Comparison of ENCODE assay signal across 17 cellular contexts in genomic region chrX:23559975-23560374, GRCh38.
DNase-seq lines count a peak whose midpoint lies in the region; ATAC-seq and TF ChIP-seq lines count a peak whose summit lies in the region.
"Had no signal": no experiment of that assay in that cellular context is flagged by ENCODE, and none has a peak within 500 bp of the region (broad histone marks: within the 10 kb centered on the region; RNA-seq: fewer than 3 reads in every experiment).

No MANE protein-coding gene starts in this region.

- H4K20me1 ChIP-seq in PC-3 (ENCODE audit: low read length), result no peaks in the 10 kb centered on the region
- H4K20me1 ChIP-seq: BLaER1 treated with 17β-estradiol and CSF1 and Interleukin-3, amounts not matched to agents 10 nM and 100 nM had no signal

- no peaks in the 10 kb centered on the region for H3K9me2 ChIP-seq in PC-3 (replicated peaks; ENCODE audit: low read length)

- no peak overlapping the region for H4K8ac ChIP-seq in mesendoderm (ENCODE audit: low read depth, low read length)

- CTCF ChIA-PET in PC-3 (lab: Charles Lee), result no interaction called here

- peak; percentile 34 for TF ChIP-seq CTCF in PC-3 (conservative IDR thresholded peaks at IDR 0.05; ENCODE audit: low read depth, low read length)
- TF ChIP-seq CTCF in esophagus squamous epithelium (IDR thresholded peaks at IDR 0.05), result no peak

- H3K56ac ChIP-seq in mesendoderm (ENCODE audit: low read length), result no peak overlapping the region

- no TSS peak for BruUV-seq in PC-3 (replicated peaks; lab: Mats Ljungman, UMichigan)

- intact Hi-C loops in PC-3 (cut with micrococcal nuclease) (loop anchor here (10.0 kb wide), 1 partner anchor 215 kb away; no protein-coding TSS in a partner anchor), esophagus squamous epithelium (cut with DNase I) (no loop called here), posterior cingulate gyrus (cut with DNase I) (loop anchor here (10.0 kb wide), 1 partner anchor 1425 kb away; no protein-coding TSS in a partner anchor)

- no peak overlapping the region for H2AFZ ChIP-seq in PC-3 (ENCODE audit: low read length)
- H2AFZ ChIP-seq: PC-9 had no signal

- no peak overlapping the region for H2BK15ac ChIP-seq in mesendoderm (replicated peaks; ENCODE audit: low read depth)

- no CpG with 5 or more reads among the region's 1 CpG for WGBS in mesendoderm (ENCODE audit: extremely low coverage, insufficient coverage, low lambda C conversion rate)
- WGBS in esophagus squamous epithelium, 2 donors, result 64 to 73% methylated on average over 1 of the region's 1 CpG

- ATAC-seq in PC-3, result no peak
- no peak for ATAC-seq in GM19455 (IDR thresholded peaks at IDR 0.05; ENCODE audit: unreplicated experiment)
- no peak for ATAC-seq in HG02938 (IDR thresholded peaks at IDR 0.05; ENCODE audit: unreplicated experiment)

- H3K4ac ChIP-seq in mesendoderm (ENCODE audit: low read depth, low read length), result no peak overlapping the region

- no peak overlapping the region for H2BK120ac ChIP-seq in mesendoderm (ENCODE audit: low read depth, low read length)

- H3K27me3 ChIP-seq in PC-3 (ENCODE audit: low read length), result peaks cover 11% of the 10 kb centered on the region; the same call in 1 of the 2 replicates
- no peaks in the 10 kb centered on the region for H3K27me3 ChIP-seq in mesendoderm (ENCODE audit: insufficient read depth, low read length, poor library complexity)
- H3K27me3 ChIP-seq in esophagus squamous epithelium, result no peaks in the 10 kb centered on the region
- H3K27me3 ChIP-seq: BLaER1 treated with 17β-estradiol and CSF1 and Interleukin-3, amounts not matched to agents 10 nM and 100 nM; SJSA1 had no signal

- H3K79me2 ChIP-seq in PC-3 (ENCODE audit: low read length) (no peaks in the 10 kb centered on the region), mesendoderm (ENCODE audit: control insufficient read depth, insufficient read depth, low read length) (no peaks in the 10 kb centered on the region)

- H2AK5ac ChIP-seq in mesendoderm (ENCODE audit: low read length), result no peak overlapping the region

- DNase-seq in SIG-M5 treated with dmso at 0.1 percent for 504 hours (lab: John Stamatoyannopoulos, UW; ENCODE audit: unreplicated experiment) (peak; percentile 2), SIG-M5 (lab: John Stamatoyannopoulos, UW) (no peak), PC-3 (no peak), mesendoderm (peak; percentile 10), esophagus squamous epithelium (lab: John Stamatoyannopoulos, UW) (no peak), posterior cingulate gyrus (no peak)
- DNase-seq: CD8-positive, alpha-beta memory T cell; NCI-H1417 treated with DMSO at 0.1 percent for 48 hours; NCI-H187 treated with DMSO at 0.1 percent for 48 hours; NCI-H226; NCI-H82; PC-9 had no signal

- H3F3A ChIP-seq in PC-3 (ENCODE audit: low read length, unreplicated experiment), result no peaks in the 10 kb centered on the region

- H3K9me3 ChIP-seq in PC-3 (ENCODE audit: low read length) (no peaks in the 10 kb centered on the region), esophagus squamous epithelium (no peaks in the 10 kb centered on the region)
- H3K9me3 ChIP-seq: SJSA1 had no signal

- H3K4me2 ChIP-seq in PC-3 (ENCODE audit: low read length), result no peak overlapping the region
- no peak overlapping the region for H3K4me2 ChIP-seq in mesendoderm (ENCODE audit: low read length)
- H3K4me2 ChIP-seq: BLaER1 treated with 17β-estradiol and CSF1 and Interleukin-3, amounts not matched to agents 10 nM and 100 nM; KMS-11; PC-9 had no signal

- no peak overlapping the region for H3K23ac ChIP-seq in mesendoderm (ENCODE audit: low read length)

- POLR2A ChIA-PET in PC-3 (lab: Charles Lee; ENCODE audit: unreplicated experiment), result interaction anchor here (0.7 kb wide), 1 partner anchor 8 kb away, joined by 3 read pairs; no protein-coding TSS in a partner anchor

- TF ChIP-seq POLR2A in esophagus squamous epithelium (IDR thresholded peaks at IDR 0.05), result no peak

- H3K4me1 ChIP-seq in PC-3 (ENCODE audit: insufficient read depth, low read length) (no peaks in the 10 kb centered on the region), mesendoderm (ENCODE audit: control insufficient read depth, low read depth, low read length) (no peaks in the 10 kb centered on the region), esophagus squamous epithelium (no peaks in the 10 kb centered on the region)
- H3K4me1 ChIP-seq: SJSA1 had no signal

- H2BK5ac ChIP-seq in mesendoderm (ENCODE audit: low read length), result no peak overlapping the region

- no peak overlapping the region for H4K5ac ChIP-seq in mesendoderm (ENCODE audit: low read length)

- no peaks in the 10 kb centered on the region for H3K36me3 ChIP-seq in PC-3 (ENCODE audit: low read depth, low read length)
- H3K36me3 ChIP-seq in mesendoderm (ENCODE audit: control insufficient read depth, insufficient read depth, low read length), result no peaks in the 10 kb centered on the region
- no peaks in the 10 kb centered on the region for H3K36me3 ChIP-seq in esophagus squamous epithelium
- H3K36me3 ChIP-seq: BLaER1 treated with 17β-estradiol and CSF1 and Interleukin-3, amounts not matched to agents 10 nM and 100 nM; SJSA1 had no signal

- H3K27ac ChIP-seq in PC-3 (ENCODE audit: low read length) (no peak overlapping the region), mesendoderm (ENCODE audit: low read depth, low read length) (no peak overlapping the region), esophagus squamous epithelium (no peak overlapping the region)
- H3K27ac ChIP-seq: BLaER1 treated with 17β-estradiol and CSF1 and Interleukin-3, amounts not matched to agents 10 nM and 100 nM; KMS-11; PC-9; SJSA1 had no signal

- H3K18ac ChIP-seq in mesendoderm (ENCODE audit: low read length), result no peak overlapping the region

- no peaks in the 10 kb centered on the region for H3K79me1 ChIP-seq in mesendoderm (ENCODE audit: low read length)

- no peak overlapping the region for H3K9ac ChIP-seq in PC-3 (ENCODE audit: low read length)
- H3K9ac ChIP-seq in mesendoderm (ENCODE audit: low read length), result no peak overlapping the region
- H3K9ac ChIP-seq: BLaER1 treated with 17β-estradiol and CSF1 and Interleukin-3, amounts not matched to agents 10 nM and 100 nM; KMS-11 had no signal

- H3K4me3 ChIP-seq in PC-3 (ENCODE audit: low read length), result no peak overlapping the region
- no peak overlapping the region for H3K4me3 ChIP-seq in mesendoderm (ENCODE audit: low read length)
- no peak overlapping the region for H3K4me3 ChIP-seq in esophagus squamous epithelium
- H3K4me3 ChIP-seq: BLaER1 treated with 17β-estradiol and CSF1 and Interleukin-3, amounts not matched to agents 10 nM and 100 nM; PC-9; SJSA1 had no signal

Comparison
In these comparisons a context has a peak if more than half of its experiments do, and no peak if none do; other contexts are left out.
1. DNase-seq: peak in SIG-M5 treated with dmso at 0.1 percent for 504 hours (single experiment) and mesendoderm (single experiment); none in SIG-M5 (single experiment), PC-3 (single experiment), esophagus squamous epithelium (single experiment) and posterior cingulate gyrus (0 of 10).